8 cellular contexts compared by ENCODE assay signal in genomic region chr2:85324639-85325465, GRCh38. TPM values are rescaled to one million over a fixed set of nuclear protein-coding genes. Genes with fewer than 3 reads are reported as not detected.
DNase-seq lines count a peak whose midpoint lies in the region; ATAC-seq and TF ChIP-seq lines count a peak whose summit lies in the region.

No MANE protein-coding gene starts in this region.

- in situ Hi-C loops in Caki2 (cut with HindIII; ENCODE audit: low pct_unique_long_range_greater_than_20kb, low sequenced_read_pairs) = no loop called here

- H3K9ac ChIP-seq in neural progenitor cell = no peak overlapping the region

- H3K9me3 Mint-ChIP-seq in neural progenitor cell = no peaks in the 10 kb centered on the region

- H3K4me1 Mint-ChIP-seq in neural progenitor cell = peaks cover 39% of the 10 kb centered on the region

- H3F3A ChIP-seq in neural progenitor cell (ENCODE audit: low read depth) = no peaks in the 10 kb centered on the region

- peaks cover 30% of the 10 kb centered on the region for H3K4me1 ChIP-seq in neural progenitor cell

- H3K4me3 Mint-ChIP-seq in neural progenitor cell = peak overlapping the region; percentile 97

- H3K9me3 ChIP-seq in neural progenitor cell (ENCODE audit: low read depth) = no peaks in the 10 kb centered on the region

- H3K4me2 ChIP-seq in neural progenitor cell = peak overlapping the region; percentile 96

- no peak overlapping the region for H3K27ac Mint-ChIP-seq in neural progenitor cell

- peaks cover 40% of the 10 kb centered on the region for H3K79me2 ChIP-seq in neural progenitor cell (ENCODE audit: low read depth)

- DNase-seq in Caki2 (ENCODE audit: low read depth) (peak; percentile 81), NOMO-1 (lab: John Stamatoyannopoulos, UW; ENCODE audit: unreplicated experiment in 2 of 2) (peak; percentile 55 to 81), dermis blood vessel endothelial cell (peak; percentile 62), neural progenitor cell (ENCODE audit: low spot score) (no peak), DMS53 treated with DMSO at 0.1 percent for 48 hours (lab: John Stamatoyannopoulos, UW; ENCODE audit: unreplicated experiment) (no peak), OCI-M2 (lab: John Stamatoyannopoulos, UW; ENCODE audit: unreplicated experiment) (no peak)

- peaks cover 38% of the 10 kb centered on the region for H4K20me1 ChIP-seq in neural progenitor cell (ENCODE audit: low read depth)

- no peak overlapping the region for H3K27ac ChIP-seq in neural progenitor cell

- no peak for TF ChIP-seq CTCF in neural progenitor cell (IDR thresholded peaks at IDR 0.05)

- H3K36me3 Mint-ChIP-seq in neural progenitor cell = peaks cover 41% of the 10 kb centered on the region

- no peak overlapping the region for H3K4me3 ChIP-seq in neural progenitor cell

- ATAC-seq in GM19351 (IDR thresholded peaks at IDR 0.05; ENCODE audit: unreplicated experiment) = no peak
- no peak for ATAC-seq in HG02840 (IDR thresholded peaks at IDR 0.05; ENCODE audit: low FRiP score, unreplicated experiment)

- H3K27me3 Mint-ChIP-seq in neural progenitor cell (ENCODE audit: insufficient read depth, low read depth) = no peaks in the 10 kb centered on the region

- H3K36me3 ChIP-seq in neural progenitor cell = peaks cover 15% of the 10 kb centered on the region

- H3K27me3 ChIP-seq in neural progenitor cell = no peaks in the 10 kb centered on the region

- no peak overlapping the region for H2AFZ ChIP-seq in neural progenitor cell (replicated peaks)

RNA-seq across cellular contexts. Expression of gene TGOLN2, which starts 2.9 kb away (rescaled TPM):
- 38.2 and 41.5 TPM in 2 replicates for total RNA-seq in Caki2 (2014; rRNA removed; shearing (Covaris generic); ENCODE audit: low replicate concordance)
- 101 and 151 TPM in 2 replicates for total RNA-seq in dermis blood vessel endothelial cell
- total RNA-seq in neural progenitor cell (ENCODE audit: low replicate concordance) = 28.5 and 31.9 TPM in 2 replicates

RNA-seq across cellular contexts. Expression of gene RETSAT, which starts 29.5 kb away (rescaled TPM):
- total RNA-seq in Caki2 (2014; rRNA removed; shearing (Covaris generic); ENCODE audit: low replicate concordance) = 52.8 and 86.1 TPM in 2 replicates
- 64.2 and 76.2 TPM in 2 replicates for total RNA-seq in dermis blood vessel endothelial cell
- 13.3 and 19.0 TPM in 2 replicates for total RNA-seq in neural progenitor cell (ENCODE audit: low replicate concordance)

RNA-seq across cellular contexts. Expression of gene ELMOD3, which starts 29.7 kb away (rescaled TPM):
- total RNA-seq in Caki2 (2014; rRNA removed; shearing (Covaris generic); ENCODE audit: low replicate concordance) = 8.6 and 21.3 TPM in 2 replicates
- total RNA-seq in dermis blood vessel endothelial cell = 10.0 and 12.3 TPM in 2 replicates
- 21.5 and 28.1 TPM in 2 replicates for total RNA-seq in neural progenitor cell (ENCODE audit: low replicate concordance)

Comparison
In these comparisons a context has a peak if more than half of its experiments do, and no peak if none do; other contexts are left out.
1. DNase-seq: peak in Caki2 (single experiment), NOMO-1 (2 of 2) and dermis blood vessel endothelial cell (single experiment); none in neural progenitor cell (single experiment), DMS53 treated with DMSO at 0.1 percent for 48 hours (single experiment) and OCI-M2 (single experiment).